Comparison of ENCODE assay signal across 21 cellular contexts in the genomic region with DNA sequence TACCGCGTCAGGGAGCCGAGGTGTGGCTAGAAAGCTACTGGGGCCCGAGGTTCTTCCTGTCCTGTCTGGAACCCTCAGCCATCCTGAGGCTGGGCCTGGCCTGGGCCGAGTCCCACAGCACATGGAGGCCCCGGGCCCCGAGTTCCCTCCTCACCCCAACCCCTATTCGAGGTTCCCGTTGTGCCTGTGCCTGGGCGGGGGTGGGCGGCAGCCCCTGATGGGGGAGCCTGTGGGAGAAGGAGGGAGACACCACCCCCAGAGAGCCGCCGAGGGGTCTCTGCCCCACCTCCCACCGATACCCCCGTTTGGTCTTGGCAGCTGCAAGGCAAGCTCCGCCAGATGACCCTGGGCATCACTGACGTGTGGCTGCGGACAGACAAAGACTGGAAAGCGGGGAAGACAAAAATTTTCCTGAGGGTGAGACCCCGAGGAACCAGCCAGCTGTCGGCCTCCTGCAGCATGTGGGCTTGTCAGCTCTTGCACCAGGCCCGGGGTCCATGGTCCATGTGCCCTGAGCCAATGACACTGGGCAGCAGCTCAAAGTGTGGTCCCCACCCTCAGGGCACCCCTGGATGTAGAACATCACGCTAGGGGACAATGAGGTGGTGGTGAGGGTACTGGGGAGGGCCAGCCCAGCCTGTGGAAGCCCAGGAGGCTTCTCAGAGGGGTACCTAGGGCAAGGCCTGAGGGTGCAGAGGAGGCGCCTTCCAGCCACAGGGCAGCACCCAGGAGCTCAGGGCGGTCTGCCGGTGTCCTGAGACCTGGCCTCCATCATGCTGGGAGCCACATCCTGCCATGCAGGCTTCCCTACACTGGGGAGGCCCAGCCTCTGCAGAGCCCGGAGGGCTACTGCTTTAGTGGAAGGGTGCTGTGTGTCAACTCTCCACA. TPM values are rescaled to one million over a fixed set of nuclear protein-coding genes. Genes with fewer than 3 reads are reported as not detected.
DNase-seq lines count a peak whose midpoint lies in the region; ATAC-seq and TF ChIP-seq lines count a peak whose summit lies in the region.
"Had no signal": no experiment of that assay in that cellular context is flagged by ENCODE, and none has a peak within 500 bp of the region (broad histone marks: within the 10 kb centered on the region; RNA-seq: fewer than 3 reads in every experiment).

No MANE protein-coding gene starts in this region.

- no peaks in the 10 kb centered on the region for H3K27me3 ChIP-seq in SJCRH30
- H3K27me3 ChIP-seq in stomach = no peaks in the 10 kb centered on the region
- H3K27me3 ChIP-seq: BE2C, gastrocnemius medialis had no signal

- H3K27ac ChIP-seq in SJCRH30 (peak overlapping the region; percentile 80), stomach (no peak overlapping the region)
- H3K27ac ChIP-seq: gastrocnemius medialis, skin epidermis had no signal

- intact Hi-C loops in stomach (cut with DNase I; ENCODE audit: low total_unique reads) = no loop called here

- H3K4me3 ChIP-seq in SJCRH30 (peak overlapping the region; percentile 69), stomach (no peak overlapping the region)
- H3K4me3 ChIP-seq: gastrocnemius medialis, skin epidermis had no signal

- TF ChIP-seq EP300 in stomach (IDR thresholded peaks at IDR 0.05) = no peak

- no peaks in the 10 kb centered on the region for H3K4me1 ChIP-seq in SJCRH30
- no peaks in the 10 kb centered on the region for H3K4me1 ChIP-seq in stomach
- H3K4me1 ChIP-seq: BE2C, gastrocnemius medialis had no signal

- no peak for ATAC-seq in HG02610 (IDR thresholded peaks at IDR 0.05; ENCODE audit: unreplicated experiment)
- ATAC-seq: gastrocnemius medialis had no signal

- 0 out of 2 replicates have a peak, but pooled peaks cover 2% of the 10 kb centered on the region for H3K36me3 ChIP-seq in SJCRH30
- no peaks in the 10 kb centered on the region for H3K36me3 ChIP-seq in stomach
- H3K36me3 ChIP-seq: BE2C, gastrocnemius medialis had no signal

- peak; percentile 51 for DNase-seq in activated CD8-positive, alpha-beta memory T cell treated with anti-CD3 and anti-CD28 coated beads for 24 hours
- no peak for DNase-seq in activated CD8-positive, alpha-beta memory T cell treated with anti-CD3 and anti-CD28 coated beads, Interleukin-2, amount 50 U/mL, for 4 hours
- peak; percentile 8 to 24 for DNase-seq in SJCRH30
- DNase-seq in mesenteric fat pad (ENCODE audit: low spot score) = peak; percentile 88
- peak; percentile 20 for DNase-seq in stomach
- no peak for DNase-seq in NCI-H2107 treated with DMSO at 0.1 percent for 48 hours (lab: John Stamatoyannopoulos, UW; ENCODE audit: unreplicated experiment)
- no peak for DNase-seq in Kasumi-1 (lab: John Stamatoyannopoulos, UW)
- DNase-seq: activated CD4-positive, alpha-beta T cell treated with anti-CD3 and anti-CD28 coated beads, Interleukin-2, amount 10 ng/mL, durations not matched to agents 24 days and 14 days; activated naive CD4-positive, alpha-beta T cell; BE2C; Calu3; effector CD4-positive, alpha-beta T cell; gastrocnemius medialis; mesendoderm; NCI-H1417 treated with DMSO at 0.1 percent for 48 hours; NCI-H2171; SHP77 treated with DMSO at 0.1 percent for 48 hours had no signal

- WGBS in stomach, 5 donors = 84 to 92% (median 86%) methylated on average over 13 to 27 of the region's 27 CpGs

- H3K9me3 ChIP-seq in SJCRH30 (replicated peaks) (0 out of 2 replicates have a peak, but pooled peaks cover 2% of the 10 kb centered on the region), stomach (no peaks in the 10 kb centered on the region)
- H3K9me3 ChIP-seq: BE2C, gastrocnemius medialis had no signal

- no peak for TF ChIP-seq POLR2A in stomach (IDR thresholded peaks at IDR 0.05)

- no peak for TF ChIP-seq CTCF in stomach (IDR thresholded peaks at IDR 0.05)

RNA-seq across cellular contexts. Expression of a gene that starts 52.5 kb away (rescaled TPM):
- 0.18 TPM in 1 of 2 replicates, not detected in the other for total RNA-seq in SJCRH30 (2014; rRNA removed; shearing (Covaris generic))
- total RNA-seq in mesenteric fat pad (not detected), stomach (not detected)
- polyA plus RNA-seq in stomach = under 1 TPM; 0.19 to 0.61 (median 0.25) TPM
- total RNA-seq: activated CD4-positive, alpha-beta T cell treated with anti-CD3 and anti-CD28 coated beads, Interleukin-2, amount 10 ng/mL, durations not matched to agents 24 days and 14 days; Calu3; esophagus mucosa; kidney epithelial cell had no signal

RNA-seq across cellular contexts. Expression of a gene that starts 58.0 kb away (rescaled TPM):
- 2.7 and 3.7 TPM in 2 replicates for total RNA-seq in SJCRH30 (2014; rRNA removed; shearing (Covaris generic))
- total RNA-seq in mesenteric fat pad (2.1 TPM), stomach (100 to 1,000 TPM in 1 of 5 donors, 1 to 10 TPM in 1, under 1 TPM in 1, not detected in 2; under 0.01 to 155 (median 2.8) TPM)
- under 1 TPM; 0.31 to 0.50 (median 0.46) TPM for polyA plus RNA-seq in stomach

Comparison
In these comparisons a context has a peak if more than half of its experiments do, and no peak if none do; other contexts are left out.
1. DNase-seq: peak in activated CD8-positive, alpha-beta memory T cell treated with anti-CD3 and anti-CD28 coated beads for 24 hours (single experiment), SJCRH30 (2 of 2), mesenteric fat pad (single experiment) and stomach (single experiment); none in activated CD8-positive, alpha-beta memory T cell treated with anti-CD3 and anti-CD28 coated beads, Interleukin-2, amount 50 U/mL, for 4 hours (single experiment), NCI-H2107 treated with DMSO at 0.1 percent for 48 hours (single experiment) and Kasumi-1 (0 of 2).